In genomic region chr14:71346685-71347084, GRCh38 we compare ENCODE assay signal across 24 cellular contexts. TPM values are rescaled to one million over a fixed set of nuclear protein-coding genes. Genes with fewer than 3 reads are reported as not detected.
A peak's percentile ranks its signal among the peaks of the same experiment; 100 is the strongest.
DNase-seq lines count a peak whose midpoint lies in the region; ATAC-seq, FAIRE-seq and TF ChIP-seq lines count a peak whose summit lies in the region.
"Had no signal": no experiment of that assay in that cellular context is flagged by ENCODE, and none has a peak within 500 bp of the region (broad histone marks: within the 10 kb centered on the region; RNA-seq: fewer than 3 reads in every experiment).

No MANE protein-coding gene starts in this region.

- TF ChIP-seq POLR2A in K562 (conservative IDR thresholded peaks at IDR 0.05) (no peak), testis (IDR thresholded peaks at IDR 0.05) (no peak)

- H3K27ac Mint-ChIP-seq in activated CD4-positive, alpha-beta memory T cell treated with anti-CD3 and anti-CD28 coated beads, Interleukin-2, amount 10 ng/mL, durations not matched to agents 7 days and 5 days = peak overlapping the region; percentile 16
- no peak overlapping the region for H3K27ac Mint-ChIP-seq in activated CD4-positive, alpha-beta memory T cell treated with anti-CD3 and anti-CD28 coated beads for 36 hours
- H3K27ac Mint-ChIP-seq in stimulated activated naive B cell treated with anti-CD40 and anti-IgM and Interleukin-4, amounts not matched to agents 10 μg/mL and 1 μg/mL and 100 μg/mL, for 72 hours = peak overlapping the region; percentile 42
- no peak overlapping the region for H3K27ac Mint-ChIP-seq in activated T-cell treated with anti-CD3 and anti-CD28 coated beads, Interleukin-2, amount 50 U/mL, for 24 hours
- no peak overlapping the region for H3K27ac Mint-ChIP-seq in MCF 10A (ENCODE audit: low read depth, unreplicated experiment)
- H3K27ac Mint-ChIP-seq: activated CD4-positive, alpha-beta T cell treated with anti-CD3 and anti-CD28 coated beads, Interleukin-2, amount 10 ng/mL, durations not matched to agents 24 days and 14 days; activated naive CD4-positive, alpha-beta T cell treated with anti-CD3 and anti-CD28 coated beads, Interleukin-2, amount 50 U/mL, for 24 hours; stimulated activated naive CD8-positive, alpha-beta T cell treated with anti-CD3 and anti-CD28 coated beads, Interleukin-15, amount 100 ng/mL, for 72 hours had no signal

- H3K9me1 ChIP-seq in K562 (ENCODE audit: control insufficient read depth, insufficient read depth, low read length) = no peaks in the 10 kb centered on the region

- H3K36me3 ChIP-seq in K562 (ENCODE audit: control insufficient read depth, insufficient read depth, low read length) (no peaks in the 10 kb centered on the region), testis (ENCODE audit: low read depth, missing control alignments) (no peaks in the 10 kb centered on the region)
- H3K36me3 ChIP-seq: sigmoid colon, tibial artery had no signal

- POLR2A ChIA-PET in activated CD4-positive, alpha-beta memory T cell treated with anti-CD3 and anti-CD28 coated beads, Interleukin-2, amount 10 ng/mL, durations not matched to agents 7 days and 5 days (lab: Charles Lee) = interaction anchor here (1.3 kb wide), 1 partner anchor 52 kb away, joined by 4 read pairs; no protein-coding TSS in a partner anchor
- POLR2A ChIA-PET in activated CD4-positive, alpha-beta memory T cell treated with anti-CD3 and anti-CD28 coated beads for 36 hours (lab: Charles Lee) = no interaction called here
- POLR2A ChIA-PET in K562 (lab: Yijun Ruan, JAX) = no interaction called here
- POLR2A ChIA-PET in MCF 10A (lab: Yijun Ruan, JAX) = no interaction called here

- TF ChIP-seq RAD21 in K562 (CRISPR knock-in tag; conservative IDR thresholded peaks at IDR 0.05 in 1 of 2, IDR thresholded peaks at IDR 0.05 in 1 of 2) = no peak

- no peak overlapping the region for H3K4me3 Mint-ChIP-seq in activated CD4-positive, alpha-beta memory T cell treated with anti-CD3 and anti-CD28 coated beads, Interleukin-2, amount 10 ng/mL, durations not matched to agents 7 days and 5 days
- no peak overlapping the region for H3K4me3 Mint-ChIP-seq in activated CD4-positive, alpha-beta memory T cell treated with anti-CD3 and anti-CD28 coated beads for 36 hours
- peak overlapping the region; percentile 11 to 61 for H3K4me3 Mint-ChIP-seq in stimulated activated naive B cell treated with anti-CD40 and anti-IgM and Interleukin-4, amounts not matched to agents 10 μg/mL and 1 μg/mL and 100 μg/mL, for 72 hours
- H3K4me3 Mint-ChIP-seq in activated T-cell treated with anti-CD3 and anti-CD28 coated beads, Interleukin-2, amount 50 U/mL, for 24 hours = no peak overlapping the region
- no peak overlapping the region for H3K4me3 Mint-ChIP-seq in MCF 10A (ENCODE audit: unreplicated experiment)
- H3K4me3 Mint-ChIP-seq: activated CD4-positive, alpha-beta T cell treated with anti-CD3 and anti-CD28 coated beads, Interleukin-2, amount 10 ng/mL, durations not matched to agents 24 days and 14 days; activated naive CD4-positive, alpha-beta T cell treated with anti-CD3 and anti-CD28 coated beads, Interleukin-2, amount 50 U/mL, for 24 hours; stimulated activated naive CD8-positive, alpha-beta T cell treated with anti-CD3 and anti-CD28 coated beads, Interleukin-15, amount 100 ng/mL, for 72 hours had no signal

- H3K4me1 ChIP-seq in K562 (replicated peaks in 1 of 2; ENCODE audit: control insufficient read depth in 2 of 2, insufficient read depth in 2 of 2, low read length in 2 of 2) (no peaks in the 10 kb centered on the region), testis (no peaks in the 10 kb centered on the region)

- no peak overlapping the region for H3K4me3 ChIP-seq in K562
- H3K4me3 ChIP-seq in testis = no peak overlapping the region
- H3K4me3 ChIP-seq: sigmoid colon, tibial artery had no signal

- no peaks in the 10 kb centered on the region for H4K20me1 ChIP-seq in K562 (replicated peaks; ENCODE audit: control insufficient read depth, insufficient read depth, low read length)

- no peaks in the 10 kb centered on the region for H3K9me3 ChIP-seq in K562 (replicated peaks; ENCODE audit: control insufficient read depth, insufficient read depth, low read depth, low read length)
- no peaks in the 10 kb centered on the region for H3K9me3 ChIP-seq in testis
- H3K9me3 ChIP-seq: sigmoid colon, tibial artery had no signal

- 51% methylated on average over 3 of the region's 5 CpGs for WGBS in K562 (ENCODE audit: insufficient coverage, low coverage, missing lambda C conversion rate)
- WGBS in testis, 2 donors = 96 to 98% methylated on average over 5 of the region's 5 CpGs

- H3K36me3 Mint-ChIP-seq in activated CD4-positive, alpha-beta memory T cell treated with anti-CD3 and anti-CD28 coated beads, Interleukin-2, amount 10 ng/mL, durations not matched to agents 7 days and 5 days (ENCODE audit: low read depth) = peaks cover 56% of the 10 kb centered on the region
- H3K36me3 Mint-ChIP-seq in activated CD4-positive, alpha-beta memory T cell treated with anti-CD3 and anti-CD28 coated beads for 36 hours = peaks cover 5% of the 10 kb centered on the region
- H3K36me3 Mint-ChIP-seq in stimulated activated naive B cell treated with anti-CD40 and anti-IgM and Interleukin-4, amounts not matched to agents 10 μg/mL and 1 μg/mL and 100 μg/mL, for 72 hours = peaks cover 68 to 80% of the 10 kb centered on the region in 2 donors
- H3K36me3 Mint-ChIP-seq in activated T-cell treated with anti-CD3 and anti-CD28 coated beads, Interleukin-2, amount 50 U/mL, for 24 hours (ENCODE audit: low read depth) = peaks cover 37% of the 10 kb centered on the region
- H3K36me3 Mint-ChIP-seq in MCF 10A (ENCODE audit: insufficient read depth, unreplicated experiment) = peaks cover 5% of the 10 kb centered on the region

- no peak overlapping the region for H3K9ac ChIP-seq in K562 (ENCODE audit: insufficient read depth in 1 of 2, low read depth in 2 of 2, low read length in 2 of 2)
- H3K9ac ChIP-seq: parathyroid adenoma had no signal

- BruUV-seq in K562 (replicated peaks; lab: Mats Ljungman, UMichigan) = no TSS peak
- BruUV-seq in MCF 10A (replicated peaks; lab: Mats Ljungman, UMichigan) = no TSS peak

- intact Hi-C loops in activated CD4-positive, alpha-beta memory T cell treated with anti-CD3 and anti-CD28 coated beads for 36 hours (cut with micrococcal nuclease) = no loop called here
- intact Hi-C loops in K562 (cut with micrococcal nuclease) (no loop called here), testis (cut with DNase I; ENCODE audit: low total_unique reads) (no loop called here), MCF 10A (cut with micrococcal nuclease) (no loop called here)

- no peak overlapping the region for H3K27ac ChIP-seq in K562 (ENCODE audit: extremely low read depth, low read depth, low read length)
- no peak overlapping the region for H3K27ac ChIP-seq in testis
- H3K27ac ChIP-seq: 22Rv1, parathyroid adenoma, sigmoid colon, tibial artery had no signal

- H3K4me1 Mint-ChIP-seq in activated CD4-positive, alpha-beta memory T cell treated with anti-CD3 and anti-CD28 coated beads, Interleukin-2, amount 10 ng/mL, durations not matched to agents 7 days and 5 days = peaks cover 48% of the 10 kb centered on the region
- H3K4me1 Mint-ChIP-seq in activated CD4-positive, alpha-beta memory T cell treated with anti-CD3 and anti-CD28 coated beads for 36 hours (ENCODE audit: low read depth) = peaks cover 45% of the 10 kb centered on the region
- peaks cover 53 to 92% of the 10 kb centered on the region in 2 donors for H3K4me1 Mint-ChIP-seq in stimulated activated naive B cell treated with anti-CD40 and anti-IgM and Interleukin-4, amounts not matched to agents 10 μg/mL and 1 μg/mL and 100 μg/mL, for 72 hours
- H3K4me1 Mint-ChIP-seq in activated T-cell treated with anti-CD3 and anti-CD28 coated beads, Interleukin-2, amount 50 U/mL, for 24 hours (ENCODE audit: low read depth) = peaks cover 59% of the 10 kb centered on the region
- H3K4me1 Mint-ChIP-seq in MCF 10A (ENCODE audit: insufficient read depth, unreplicated experiment) = peaks cover 13% of the 10 kb centered on the region

- TF ChIP-seq EP300 in K562 (IDR thresholded peaks at IDR 0.05; ENCODE audit: low read length) = no peak

- in situ Hi-C loops in K562 (cut with MboI) = no loop called here

- H3K79me2 ChIP-seq in K562 (ENCODE audit: control insufficient read depth, insufficient read depth, low read length) = no peaks in the 10 kb centered on the region

- FAIRE-seq in K562 (lab: Jason Lieb, UNC) = no peak
- FAIRE-seq: keratinocyte had no signal

- H3K4me2 ChIP-seq in K562 (ENCODE audit: insufficient read depth, low read length) = no peak overlapping the region

- CTCF ChIA-PET in activated CD4-positive, alpha-beta memory T cell treated with anti-CD3 and anti-CD28 coated beads, Interleukin-2, amount 10 ng/mL, durations not matched to agents 7 days and 5 days (lab: Charles Lee) = no interaction called here
- CTCF ChIA-PET in activated CD4-positive, alpha-beta memory T cell treated with anti-CD3 and anti-CD28 coated beads for 36 hours (lab: Charles Lee) = no interaction called here
- CTCF ChIA-PET in K562 (lab: Yijun Ruan, JAX; ENCODE audit: low intra/inter-chr PET ratio) = no interaction called here
- CTCF ChIA-PET in MCF 10A (lab: Yijun Ruan, JAX) = no interaction called here

- DNase-seq in activated CD4-positive, alpha-beta memory T cell treated with anti-CD3 and anti-CD28 coated beads, Interleukin-2, amount 10 ng/mL, durations not matched to agents 7 days and 5 days = no peak
- DNase-seq in activated CD4-positive, alpha-beta memory T cell treated with anti-CD3 and anti-CD28 coated beads for 36 hours = no peak
- no peak for DNase-seq in K562 (ENCODE audit: extremely low read depth in 1 of 4, low spot score in 3 of 4)
- DNase-seq in stimulated activated naive B cell treated with anti-CD40 and anti-IgM and Interleukin-4, amounts not matched to agents 10 μg/mL and 1 μg/mL and 100 μg/mL, for 72 hours = no peak
- no peak for DNase-seq in testis
- no peak for DNase-seq in activated T-cell treated with anti-CD3 and anti-CD28 coated beads, Interleukin-2, amount 50 U/mL, for 24 hours
- no peak for DNase-seq in MCF 10A (ENCODE audit: unreplicated experiment)
- DNase-seq: activated CD4-positive, alpha-beta T cell treated with anti-CD3 and anti-CD28 coated beads, Interleukin-2, amount 10 ng/mL, durations not matched to agents 24 days and 14 days; dermis blood vessel endothelial cell; DMS53; GF-D8; H7; NCI-H2081 treated with DMSO at 0.1 percent for 48 hours; NCI-H345; NCI-H774; sigmoid colon; stimulated activated naive CD8-positive, alpha-beta T cell treated with anti-CD3 and anti-CD28 coated beads, Interleukin-15, amount 100 ng/mL, for 72 hours; tibial artery had no signal

- H3K9me3 Mint-ChIP-seq in activated CD4-positive, alpha-beta memory T cell treated with anti-CD3 and anti-CD28 coated beads, Interleukin-2, amount 10 ng/mL, durations not matched to agents 7 days and 5 days = peaks cover 8% of the 10 kb centered on the region
- H3K9me3 Mint-ChIP-seq in activated CD4-positive, alpha-beta memory T cell treated with anti-CD3 and anti-CD28 coated beads for 36 hours = no peaks in the 10 kb centered on the region
- peaks cover 0 to 4% of the 10 kb centered on the region in 2 donors for H3K9me3 Mint-ChIP-seq in stimulated activated naive B cell treated with anti-CD40 and anti-IgM and Interleukin-4, amounts not matched to agents 10 μg/mL and 1 μg/mL and 100 μg/mL, for 72 hours
- H3K9me3 Mint-ChIP-seq in activated T-cell treated with anti-CD3 and anti-CD28 coated beads, Interleukin-2, amount 50 U/mL, for 24 hours = peaks cover under 1% of the 10 kb centered on the region
- no peaks in the 10 kb centered on the region for H3K9me3 Mint-ChIP-seq in MCF 10A (ENCODE audit: unreplicated experiment)
- H3K9me3 Mint-ChIP-seq: stimulated activated naive CD8-positive, alpha-beta T cell treated with anti-CD3 and anti-CD28 coated beads, Interleukin-15, amount 100 ng/mL, for 72 hours had no signal

- ATAC-seq in GM21528 (IDR thresholded peaks at IDR 0.05; ENCODE audit: low FRiP score, unreplicated experiment) (peak; percentile 62), K562 (no peak)
- peak in 1 of 2 donors; percentile 31 for ATAC-seq in stimulated activated naive B cell treated with anti-CD40 and anti-IgM and Interleukin-4, amounts not matched to agents 10 μg/mL and 1 μg/mL and 100 μg/mL, for 72 hours (replicated peaks)
- ATAC-seq: SK-N-SH treated with all-trans-retinoic acid at 6 μM for 48 hours; stimulated activated naive CD8-positive, alpha-beta T cell treated with anti-CD3 and anti-CD28 coated beads, Interleukin-15, amount 100 ng/mL, for 72 hours had no signal

- H2AFZ ChIP-seq in K562 (ENCODE audit: low read depth, low read length) = no peak overlapping the region
- H2AFZ ChIP-seq: parathyroid adenoma had no signal

- TF ChIP-seq CTCF in K562 (IDR thresholded peaks at IDR 0.05 in 2 of 3, conservative IDR thresholded peaks at IDR 0.05 in 1 of 3; ENCODE audit: insufficient read depth in 2 of 3, low read depth in 1 of 3, low read length in 3 of 3) (no peak), testis (IDR thresholded peaks at IDR 0.05) (no peak), MCF 10A (IDR thresholded peaks at IDR 0.05; ENCODE audit: unreplicated experiment) (no peak)

- H3K27me3 ChIP-seq in K562 (ENCODE audit: control insufficient read depth in 2 of 2, insufficient read depth in 2 of 2, low read length in 2 of 2) = no peaks in the 10 kb centered on the region
- H3K27me3 ChIP-seq in testis = no peaks in the 10 kb centered on the region
- H3K27me3 ChIP-seq: sigmoid colon, tibial artery had no signal

- no peaks in the 10 kb centered on the region for H3K27me3 Mint-ChIP-seq in activated CD4-positive, alpha-beta memory T cell treated with anti-CD3 and anti-CD28 coated beads, Interleukin-2, amount 10 ng/mL, durations not matched to agents 7 days and 5 days
- no peaks in the 10 kb centered on the region for H3K27me3 Mint-ChIP-seq in activated CD4-positive, alpha-beta memory T cell treated with anti-CD3 and anti-CD28 coated beads for 36 hours
- no peaks in the 10 kb centered on the region for H3K27me3 Mint-ChIP-seq in stimulated activated naive B cell treated with anti-CD40 and anti-IgM and Interleukin-4, amounts not matched to agents 10 μg/mL and 1 μg/mL and 100 μg/mL, for 72 hours
- no peaks in the 10 kb centered on the region for H3K27me3 Mint-ChIP-seq in activated T-cell treated with anti-CD3 and anti-CD28 coated beads, Interleukin-2, amount 50 U/mL, for 24 hours
- no peaks in the 10 kb centered on the region for H3K27me3 Mint-ChIP-seq in MCF 10A (ENCODE audit: insufficient read depth, unreplicated experiment)
- H3K27me3 Mint-ChIP-seq: activated CD4-positive, alpha-beta T cell treated with anti-CD3 and anti-CD28 coated beads, Interleukin-2, amount 10 ng/mL, durations not matched to agents 24 days and 14 days; activated naive CD4-positive, alpha-beta T cell treated with anti-CD3 and anti-CD28 coated beads, Interleukin-2, amount 50 U/mL, for 24 hours; stimulated activated naive CD8-positive, alpha-beta T cell treated with anti-CD3 and anti-CD28 coated beads, Interleukin-15, amount 100 ng/mL, for 72 hours had no signal

RNA-seq across cellular contexts. Expression of gene SIPA1L1, which starts 26.4 kb away (rescaled TPM):
- total RNA-seq in activated CD4-positive, alpha-beta memory T cell treated with anti-CD3 and anti-CD28 coated beads, Interleukin-2, amount 10 ng/mL, durations not matched to agents 7 days and 5 days = 10 to 100 TPM; 79.5 to 84.2 TPM
- 10 to 100 TPM; 64.4 to 64.6 TPM for total RNA-seq in activated CD4-positive, alpha-beta memory T cell treated with anti-CD3 and anti-CD28 coated beads for 36 hours
- total RNA-seq in K562 (2011; cell fraction: chromatin; rRNA removed; ENCODE audit: low replicate concordance) = 18.6 and 34.7 TPM in 2 replicates
- 9.0 and 14.1 TPM in 2 replicates for total RNA-seq in K562 (2011; cell fraction: nucleolus; rRNA removed)
- total RNA-seq in K562 (2011; cell fraction: nucleoplasm; rRNA removed) = 16.6 and 22.6 TPM in 2 replicates
- total RNA-seq in K562 (2014; rRNA removed) (5.5 and 6.2 TPM in 2 replicates), K562 (2014; rRNA removed; fragmentation: Illumina TruSeq; extraction: Trizol) (8.7 and 9.8 TPM in 2 replicates), K562 (2015; rRNA removed; fragmentation: Illumina TruSeq; extraction: Trizol) (12.2 and 12.6 TPM in 2 replicates), K562 (2021) (14.1 and 15.0 TPM in 2 replicates), testis (10 to 100 TPM; 93.1 to 99.6 TPM), MCF 10A (2022) (58.1 and 69.7 TPM in 2 replicates)
- polyA plus RNA-seq in K562 (2011; rRNA removed) (4.9 and 5.9 TPM in 2 replicates), K562 (2014; fragmentation: Illumina TruSeq; extraction: Trizol) (12.5 and 13.2 TPM in 2 replicates), K562 (2014; fragmentation: Nextera tagmentation; extraction: Ambion mirVana) (1 to 10 TPM; 3.4 to 3.9 TPM), K562 (2014; rRNA removed) (7.7 and 8.0 TPM in 2 replicates), testis (ENCODE audit: insufficient read depth, low read depth, low replicate concordance) (74.6 TPM)
- polyA plus RNA-seq in K562 (2011; cell fraction: cytosol; rRNA removed) = 4.3 and 5.9 TPM in 2 replicates
- polyA plus RNA-seq in K562 (2011; cell fraction: nucleus; rRNA removed) = 15.3 and 16.6 TPM in 2 replicates
- polyA plus RNA-seq in K562 (2012) = 15.0 and 16.8 TPM in 2 replicates
- 17.9 and 19.0 TPM in 2 replicates for polyA minus RNA-seq in K562 (2011; rRNA and poly(A)+ RNA removed)
- 6.0 and 7.1 TPM in 2 replicates for polyA minus RNA-seq in K562 (2011; cell fraction: cytosol; rRNA and poly(A)+ RNA removed)
- 12.0 and 14.1 TPM in 2 replicates for polyA minus RNA-seq in K562 (2011; cell fraction: nucleus; rRNA and poly(A)+ RNA removed)

Comparison
In these comparisons a context has a peak if more than half of its experiments do, and no peak if none do; other contexts are left out.
1. H3K27ac Mint-ChIP-seq: peak in activated CD4-positive, alpha-beta memory T cell treated with anti-CD3 and anti-CD28 coated beads, Interleukin-2, amount 10 ng/mL, durations not matched to agents 7 days and 5 days (single experiment) and stimulated activated naive B cell treated with anti-CD40 and anti-IgM and Interleukin-4, amounts not matched to agents 10 μg/mL and 1 μg/mL and 100 μg/mL, for 72 hours (single experiment); none in activated CD4-positive, alpha-beta memory T cell treated with anti-CD3 and anti-CD28 coated beads for 36 hours (single experiment), activated T-cell treated with anti-CD3 and anti-CD28 coated beads, Interleukin-2, amount 50 U/mL, for 24 hours (single experiment) and MCF 10A (single experiment).
2. H3K4me3 Mint-ChIP-seq: peak in stimulated activated naive B cell treated with anti-CD40 and anti-IgM and Interleukin-4, amounts not matched to agents 10 μg/mL and 1 μg/mL and 100 μg/mL, for 72 hours (2 of 2); none in activated CD4-positive, alpha-beta memory T cell treated with anti-CD3 and anti-CD28 coated beads, Interleukin-2, amount 10 ng/mL, durations not matched to agents 7 days and 5 days (single experiment), activated CD4-positive, alpha-beta memory T cell treated with anti-CD3 and anti-CD28 coated beads for 36 hours (single experiment), activated T-cell treated with anti-CD3 and anti-CD28 coated beads, Interleukin-2, amount 50 U/mL, for 24 hours (single experiment) and MCF 10A (single experiment).